Comparison of ENCODE assay signal across 8 cellular contexts in the genomic region with DNA sequence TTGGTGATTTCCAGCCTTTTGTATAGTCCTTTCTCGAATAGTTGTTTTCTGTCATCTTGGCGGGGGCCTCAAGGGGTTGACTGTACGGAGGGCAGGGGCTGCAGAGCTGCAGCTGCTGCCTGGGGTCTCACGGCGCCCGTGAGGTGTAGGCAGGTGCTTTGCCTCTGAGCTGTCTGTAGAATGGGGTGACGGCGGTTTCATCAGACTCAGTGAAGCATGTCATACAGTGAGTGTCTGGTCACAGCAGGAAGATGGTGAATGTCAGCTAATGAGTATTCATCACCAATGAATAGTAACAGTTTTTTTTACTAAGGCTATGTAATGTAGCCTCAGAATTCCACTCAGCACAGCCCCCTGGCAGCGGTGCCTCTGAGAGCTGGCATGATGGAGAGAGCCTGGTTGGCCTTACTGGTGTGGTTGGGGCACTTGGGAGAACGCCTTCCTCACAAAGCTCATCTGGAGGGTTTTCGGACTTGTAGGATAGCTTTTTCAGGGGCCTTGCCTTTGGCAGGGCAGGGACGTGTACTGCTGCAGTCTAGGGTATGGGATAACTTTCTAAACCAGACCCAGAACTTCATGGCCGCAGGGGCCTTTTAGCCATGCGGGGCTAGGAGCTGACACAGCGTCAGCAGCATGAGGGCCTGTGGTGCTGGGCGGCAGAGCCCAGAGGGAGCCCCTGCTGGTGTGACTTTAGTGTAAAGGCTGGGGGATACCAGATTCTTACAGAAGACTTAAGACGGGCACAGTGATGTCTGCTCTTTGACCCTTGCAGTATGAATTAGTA. TPM values are rescaled to one million over a fixed set of nuclear protein-coding genes. Genes with fewer than 3 reads are reported as not detected.
DNase-seq lines count a peak whose midpoint lies in the region; ATAC-seq lines count a peak whose summit lies in the region.

No MANE protein-coding gene starts in this region.

- H3K9me3 Mint-ChIP-seq in activated naive CD8-positive, alpha-beta T cell treated with anti-CD3 and anti-CD28 coated beads, Interleukin-2, amount 10 ng/mL, durations not matched to agents 7 days and 5 days, result no peaks in the 10 kb centered on the region

- peaks cover 13% of the 10 kb centered on the region for H3K36me3 Mint-ChIP-seq in activated naive CD8-positive, alpha-beta T cell treated with anti-CD3 and anti-CD28 coated beads, Interleukin-2, amount 10 ng/mL, durations not matched to agents 7 days and 5 days

- H3K4me3 Mint-ChIP-seq in activated naive CD8-positive, alpha-beta T cell treated with anti-CD3 and anti-CD28 coated beads, Interleukin-2, amount 10 ng/mL, durations not matched to agents 7 days and 5 days, result peak overlapping the region; percentile 4

- POLR2A ChIA-PET in activated naive CD8-positive, alpha-beta T cell treated with anti-CD3 and anti-CD28 coated beads, Interleukin-2, amount 10 ng/mL, durations not matched to agents 7 days and 5 days (lab: Charles Lee), result interaction anchor here (0.7 to 2.3 kb wide), 3 partner anchors 12 to 95 kb away, joined by 3 to 10 read pairs (median 5); partner anchors contain the start of genes NSUN2 and SRD5A1

- DNase-seq in HK-2 (ENCODE audit: unreplicated experiment) (peak; percentile 34), left ventricle myocardium superior (no peak), NCI-H146 treated with DMSO at 0.1 percent for 48 hours (lab: John Stamatoyannopoulos, UW; ENCODE audit: unreplicated experiment) (no peak), activated gamma-delta T cell (lab: John Stamatoyannopoulos, UW) (no peak)
- no peak for DNase-seq in activated naive CD8-positive, alpha-beta T cell treated with anti-CD3 and anti-CD28 coated beads, Interleukin-2, amount 10 ng/mL, durations not matched to agents 7 days and 5 days
- DNase-seq in activated effector memory CD4-positive, alpha-beta T cell treated with anti-CD3 and anti-CD28 coated beads, Interleukin-2, amount 50 U/mL, for 16 hours, result no peak

- no peaks in the 10 kb centered on the region for H3K27me3 Mint-ChIP-seq in activated naive CD8-positive, alpha-beta T cell treated with anti-CD3 and anti-CD28 coated beads, Interleukin-2, amount 10 ng/mL, durations not matched to agents 7 days and 5 days

- intact Hi-C loops in left ventricle myocardium superior (cut with micrococcal nuclease), result no loop called here

- H3K4me1 Mint-ChIP-seq in activated naive CD8-positive, alpha-beta T cell treated with anti-CD3 and anti-CD28 coated beads, Interleukin-2, amount 10 ng/mL, durations not matched to agents 7 days and 5 days, result peaks cover 62% of the 10 kb centered on the region

- ATAC-seq in GM18499 (IDR thresholded peaks at IDR 0.05; ENCODE audit: insufficient read depth, unreplicated experiment) (peak; percentile 76), GM21526 (IDR thresholded peaks at IDR 0.05; ENCODE audit: low FRiP score, unreplicated experiment) (peak; percentile 88), left ventricle myocardium superior (no peak)
- no peak for ATAC-seq in activated naive CD8-positive, alpha-beta T cell treated with anti-CD3 and anti-CD28 coated beads, Interleukin-2, amount 10 ng/mL, durations not matched to agents 7 days and 5 days (ENCODE audit: low read depth)

- peak overlapping the region; percentile 40 for H3K27ac Mint-ChIP-seq in activated naive CD8-positive, alpha-beta T cell treated with anti-CD3 and anti-CD28 coated beads, Interleukin-2, amount 10 ng/mL, durations not matched to agents 7 days and 5 days

RNA-seq across cellular contexts. Expression of gene TENT4A, which starts 15.0 kb away (rescaled TPM):
- total RNA-seq in activated naive CD8-positive, alpha-beta T cell treated with anti-CD3 and anti-CD28 coated beads, Interleukin-2, amount 10 ng/mL, durations not matched to agents 7 days and 5 days, result 10 to 100 TPM; 47.0 to 47.1 TPM
- total RNA-seq in left ventricle myocardium superior, result 10.7 TPM

Comparison
In these comparisons a context has a peak if more than half of its experiments do, and no peak if none do; other contexts are left out.
1. ATAC-seq: peak in GM18499 (single experiment) and GM21526 (single experiment); none in activated naive CD8-positive, alpha-beta T cell treated with anti-CD3 and anti-CD28 coated beads, Interleukin-2, amount 10 ng/mL, durations not matched to agents 7 days and 5 days (single experiment) and left ventricle myocardium superior (single experiment).